In genomic region chr20:57724610-57725405, GRCh38 we compare ENCODE assay signal across 23 cellular contexts.
"Had no signal": no experiment of that assay in that cellular context is flagged by ENCODE, and none has a peak within 500 bp of the region (broad histone marks: within the 10 kb centered on the region; RNA-seq: fewer than 3 reads in every experiment).

No MANE protein-coding gene starts in this region.

- H3K27ac ChIP-seq: body of pancreas, ovary, thoracic aorta, upper lobe of right lung had no signal

- H3K9me3 ChIP-seq: body of pancreas, ovary, thoracic aorta, upper lobe of right lung had no signal

- H3K4me3 ChIP-seq: body of pancreas, lung, ovary, thoracic aorta, upper lobe of right lung had no signal

- H3K9me3 Mint-ChIP-seq: activated B cell treated with CpG ODN at 0.5 μM for 24 hours; activated CD4-positive, alpha-beta memory T cell treated with anti-CD3 and anti-CD28 coated beads for 36 hours; activated naive CD8-positive, alpha-beta T cell treated with anti-CD3 and anti-CD28 coated beads, Interleukin-2, amount 10 ng/mL, durations not matched to agents 7 days and 5 days; activated T-helper 17 cell treated with anti-CD3 and anti-CD28 coated beads, Interleukin-2, amount 50 U/mL, for 72 hours; effector memory CD8-positive, alpha-beta T cell; naive B cell; stimulated activated effector memory CD8-positive, alpha-beta T cell treated with anti-CD3 and anti-CD28 coated beads, Interleukin-12 subunit alpha, Interleukin-12 subunit beta, amount 100 ng/mL, for 72 hours had no signal

- H3K36me3 ChIP-seq: ovary, thoracic aorta, upper lobe of right lung had no signal

- H3K36me3 Mint-ChIP-seq: activated CD4-positive, alpha-beta memory T cell treated with anti-CD3 and anti-CD28 coated beads for 36 hours; activated CD8-positive, alpha-beta memory T cell treated with anti-CD3 and anti-CD28 coated beads, Interleukin-2, amount 10 ng/mL, durations not matched to agents 7 days and 5 days; activated naive CD8-positive, alpha-beta T cell treated with anti-CD3 and anti-CD28 coated beads, Interleukin-2, amount 10 ng/mL, durations not matched to agents 7 days and 5 days; naive B cell; stimulated activated effector memory CD8-positive, alpha-beta T cell treated with anti-CD3 and anti-CD28 coated beads, Interleukin-12 subunit alpha, Interleukin-12 subunit beta, amount 100 ng/mL, for 72 hours had no signal

- H3K4me1 ChIP-seq: upper lobe of right lung had no signal

- FAIRE-seq: kidney had no signal

- DNase-seq: activated B cell treated with CpG ODN at 0.5 μM for 24 hours; activated CD4-positive, alpha-beta memory T cell treated with anti-CD3 and anti-CD28 coated beads for 36 hours; activated CD4-positive, alpha-beta T cell treated with anti-CD3 and anti-CD28 coated beads for 4 hours; activated CD8-positive, alpha-beta memory T cell treated with anti-CD3 and anti-CD28 coated beads, Interleukin-2, amount 10 ng/mL, durations not matched to agents 7 days and 5 days; activated naive CD4-positive, alpha-beta T cell; activated naive CD8-positive, alpha-beta T cell treated with anti-CD3 and anti-CD28 coated beads, Interleukin-2, amount 10 ng/mL, durations not matched to agents 7 days and 5 days; body of pancreas; effector memory CD8-positive, alpha-beta T cell; foreskin fibroblast; kidney; midbrain; naive B cell; ovary; stimulated activated CD4-positive, alpha-beta T cell treated with anti-CD3 and anti-CD28 coated beads, Interleukin-4, amount 100 ng/mL, for 24 hours; T-helper 1 cell; T-helper 9 cell; upper lobe of right lung had no signal

- H3K27ac Mint-ChIP-seq: activated B cell treated with CpG ODN at 0.5 μM for 24 hours; activated CD4-positive, alpha-beta memory T cell treated with anti-CD3 and anti-CD28 coated beads for 36 hours; activated CD8-positive, alpha-beta memory T cell treated with anti-CD3 and anti-CD28 coated beads, Interleukin-2, amount 10 ng/mL, durations not matched to agents 7 days and 5 days; activated naive CD8-positive, alpha-beta T cell treated with anti-CD3 and anti-CD28 coated beads, Interleukin-2, amount 10 ng/mL, durations not matched to agents 7 days and 5 days; activated T-helper 17 cell treated with anti-CD3 and anti-CD28 coated beads, Interleukin-2, amount 50 U/mL, for 72 hours; effector memory CD8-positive, alpha-beta T cell; naive B cell; stimulated activated effector memory CD8-positive, alpha-beta T cell treated with anti-CD3 and anti-CD28 coated beads, Interleukin-12 subunit alpha, Interleukin-12 subunit beta, amount 100 ng/mL, for 72 hours had no signal

- H3K27me3 ChIP-seq: body of pancreas, ovary, upper lobe of right lung had no signal

- ATAC-seq: activated CD8-positive, alpha-beta memory T cell treated with anti-CD3 and anti-CD28 coated beads, Interleukin-2, amount 10 ng/mL, durations not matched to agents 7 days and 5 days; activated T-helper 17 cell treated with anti-CD3 and anti-CD28 coated beads, Interleukin-2, amount 50 U/mL, for 72 hours; body of pancreas; effector memory CD8-positive, alpha-beta T cell; left lobe of liver; sciatic nerve; stimulated activated effector memory CD8-positive, alpha-beta T cell treated with anti-CD3 and anti-CD28 coated beads, Interleukin-12 subunit alpha, Interleukin-12 subunit beta, amount 100 ng/mL, for 72 hours; upper lobe of right lung had no signal
